Comparison of ENCODE assay signal across 21 cellular contexts in the genomic region with DNA sequence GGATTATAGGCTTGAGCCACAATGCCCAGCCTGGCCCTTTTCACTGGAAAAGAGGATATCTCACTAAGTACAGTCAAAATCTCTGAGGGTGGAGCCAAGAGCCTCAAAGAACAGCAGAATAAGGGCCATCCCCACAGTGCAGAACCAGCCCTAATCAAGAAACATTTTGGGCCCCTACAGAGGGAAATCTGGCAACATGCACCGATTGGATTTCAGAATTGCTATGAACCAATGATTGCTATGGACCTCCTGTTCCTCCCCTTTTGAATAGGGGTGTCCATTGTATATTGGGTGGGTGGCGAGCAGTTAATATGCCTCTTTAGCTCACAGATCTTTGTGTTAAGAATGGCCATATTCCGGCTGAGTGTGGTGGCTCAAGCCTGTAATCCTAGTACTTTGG.
"Had no signal": no experiment of that assay in that cellular context is flagged by ENCODE, and none has a peak within 500 bp of the region (broad histone marks: within the 10 kb centered on the region; RNA-seq: fewer than 3 reads in every experiment).

No MANE protein-coding gene starts in this region.

- DNase-seq: IMR-90, Kasumi-1, MM.1S, NCI-H1092 treated with DMSO at 0.1 percent for 48 hours, NCI-H1436, NCI-H187, NCI-H2029, NCI-H2081 treated with DMSO at 0.1 percent for 48 hours, NCI-H2171, NCI-H226, NCI-H446, NCI-H510A, NCI-H524 treated with DMSO at 0.1 percent for 48 hours, NCI-H69, NCI-H774, SHP77, SJCRH30 had no signal

- H3K9ac ChIP-seq: KMS-11 had no signal

- H3K4me2 ChIP-seq: KMS-11 had no signal

- H3K9me3 ChIP-seq: SJCRH30 had no signal

- H3K4me3 ChIP-seq: SJCRH30 had no signal

- H3K36me3 ChIP-seq: SJCRH30 had no signal

- H3K4me1 ChIP-seq: SJCRH30 had no signal

- ATAC-seq: HepG2, SK-N-SH treated with all-trans-retinoic acid at 6 μM for 48 hours had no signal

- H3K27me3 ChIP-seq: SJCRH30 had no signal

- H3K27ac ChIP-seq: KMS-11, RWPE1, SJCRH30 had no signal
